In the genomic region with DNA sequence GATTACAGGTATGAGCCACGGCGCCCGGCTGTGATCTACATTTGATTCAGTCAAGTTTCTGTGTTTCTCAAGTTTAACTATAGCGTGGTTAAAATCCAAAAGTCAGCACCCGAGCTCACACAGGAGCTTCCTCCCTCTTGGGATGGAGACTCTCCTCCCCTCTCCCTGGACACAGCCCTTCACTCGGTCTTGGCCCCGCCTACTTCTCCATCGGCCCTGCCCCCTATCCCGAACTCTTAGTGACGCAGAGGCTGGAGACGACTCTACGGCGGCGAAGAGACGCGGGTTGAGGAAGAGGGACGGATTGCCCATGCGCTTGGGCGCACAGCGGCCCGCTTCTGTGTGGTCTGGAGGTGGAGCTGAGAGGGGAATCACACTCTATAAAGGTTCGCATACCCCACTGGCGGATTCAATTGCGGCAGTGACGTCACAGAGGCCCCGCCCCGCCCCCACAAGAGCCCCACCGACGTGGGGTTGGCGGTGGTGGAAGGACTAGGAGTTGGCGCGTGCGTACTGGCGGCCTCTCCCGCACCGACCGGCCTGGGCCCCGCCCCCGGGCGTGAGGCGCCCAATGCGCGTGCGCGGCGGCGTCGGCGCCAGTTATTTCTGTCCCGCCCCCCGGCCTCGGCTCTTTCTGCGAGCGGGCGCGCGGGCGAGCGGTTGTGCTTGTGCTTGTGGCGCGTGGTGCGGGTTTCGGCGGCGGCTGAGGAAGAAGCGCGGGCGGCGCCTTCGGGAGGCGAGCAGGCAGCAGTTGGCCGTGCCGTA, we compare ENCODE assay signal across 8 cellular contexts. TPM values are rescaled to one million over a fixed set of nuclear protein-coding genes. Genes with fewer than 3 reads are reported as not detected.
DNase-seq lines count a peak whose midpoint lies in the region; ATAC-seq and TF ChIP-seq lines count a peak whose summit lies in the region.

A gene (plus strand): TSS at position 239 of the 765 bp plus-strand sequence. CDS start 694 bp downstream, outside the sequence.

- DNase-seq in EH (ENCODE audit: low read depth) (peak; percentile 99), H4 (ENCODE audit: low spot score) (peak; percentile 100), MG63 (peak; percentile 99), foreskin keratinocyte (peak; percentile 98), omental fat pad (ENCODE audit: low spot score) (peak; percentile 99), anterior cingulate cortex (lab: John Stamatoyannopoulos, UW) (no peak)
- peak; percentile 100 for DNase-seq in activated T-helper 1 cell treated with anti-CD3 and anti-CD28 coated beads, Interleukin-2, amount 50 U/mL, for 16 hours (ENCODE audit: low read depth in 1 of 2, low spot score in 1 of 2)

- peak; percentile 94 for ATAC-seq in foreskin keratinocyte
- ATAC-seq in omental fat pad (ENCODE audit: low FRiP score): peak; percentile 98

- no peak for TF ChIP-seq CTCF in foreskin keratinocyte (conservative IDR thresholded peaks at IDR 0.05)
- no peak for TF ChIP-seq CTCF in omental fat pad (IDR thresholded peaks at IDR 0.05)

- H3K27me3 ChIP-seq in MG63 (no peaks in the 10 kb centered on the region), foreskin keratinocyte (no peaks in the 10 kb centered on the region), thymus (ENCODE audit: control insufficient read depth, insufficient read depth) (no peaks in the 10 kb centered on the region)

- peaks cover 41% of the 10 kb centered on the region for H3K36me3 ChIP-seq in MG63
- H3K36me3 ChIP-seq in thymus (ENCODE audit: control insufficient read depth, insufficient read depth): peaks cover 28% of the 10 kb centered on the region

- H3K27ac ChIP-seq in foreskin keratinocyte (peak within 1 kb of the TSS; percentile 74), thymus (ENCODE audit: low read depth) (peak within 1 kb of the TSS; percentile 100)

- peaks cover 11% of the 10 kb centered on the region for H3K4me1 ChIP-seq in foreskin keratinocyte
- peaks cover 12% of the 10 kb centered on the region for H3K4me1 ChIP-seq in thymus (ENCODE audit: control insufficient read depth, insufficient read depth, low read length)

- peak within 1 kb of the TSS; percentile 97 for H3K4me3 ChIP-seq in MG63
- peak within 1 kb of the TSS; percentile 85 for H3K4me3 ChIP-seq in thymus (ENCODE audit: low read length)

- WGBS in thymus: under 1% methylated on average over 73 of the region's 73 CpGs

- H3K9me3 ChIP-seq in MG63: no peaks in the 10 kb centered on the region
- no peaks in the 10 kb centered on the region for H3K9me3 ChIP-seq in thymus (ENCODE audit: control insufficient read depth)

RNA-seq across cellular contexts. Expression of the gene that starts here (rescaled TPM):
- 378 and 416 TPM in 2 replicates for total RNA-seq in H4 (2014; rRNA removed; shearing (Covaris generic))
- 352 and 641 TPM in 2 replicates for total RNA-seq in MG63 (2014; rRNA removed; shearing (Covaris generic); ENCODE audit: low replicate concordance)
- total RNA-seq in foreskin keratinocyte (563 and 590 TPM in 2 replicates), omental fat pad (100 to 1,000 TPM; 151 to 238 (median 166) TPM)
- polyA plus RNA-seq in foreskin keratinocyte (522 and 587 TPM in 2 replicates), thymus (220 TPM)

Comparison
In these comparisons a context has a peak if more than half of its experiments do, and no peak if none do; other contexts are left out.
1. DNase-seq: peak in EH (single experiment), H4 (single experiment), MG63 (single experiment), activated T-helper 1 cell treated with anti-CD3 and anti-CD28 coated beads, Interleukin-2, amount 50 U/mL, for 16 hours (2 of 2), foreskin keratinocyte (2 of 2) and omental fat pad (single experiment); none in anterior cingulate cortex (0 of 58).